2 cellular contexts compared by ENCODE assay signal in the genomic region with DNA sequence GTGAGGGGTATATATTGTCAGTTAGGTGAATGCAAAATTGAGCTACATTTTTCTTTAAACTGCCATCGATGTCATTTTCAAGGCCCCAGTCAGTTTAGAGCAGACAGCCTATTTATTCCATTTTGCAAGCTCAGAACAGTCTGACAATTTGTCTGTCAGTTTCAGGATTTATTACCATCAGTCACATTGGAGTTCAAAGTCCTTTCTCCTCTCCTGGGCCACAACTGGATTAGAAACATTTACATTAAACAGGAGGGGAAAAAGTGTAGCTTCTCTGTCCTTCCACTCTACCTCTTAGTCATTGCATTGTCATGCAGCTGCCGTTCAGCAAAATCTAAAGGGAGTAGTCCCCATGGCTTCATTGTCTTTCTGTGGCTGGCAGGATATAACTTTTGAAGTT.
A peak's percentile ranks its signal among the peaks of the same experiment; 100 is the strongest.
TF ChIP-seq lines count a peak whose summit lies in the region.

No MANE protein-coding gene starts in this region.

TF ChIP-seq in A549, 52 proteins besides CTCF, POLR2A, EP300 and RAD21:
- TF ChIP-seq BHLHE40 (IDR thresholded peaks at IDR 0.05; ENCODE audit: low read depth, low read length): no peak
- TF ChIP-seq HMGXB4 (CRISPR knock-in tag; IDR thresholded peaks at IDR 0.05; ENCODE audit: borderline replicate concordance): no peak
- no peak for TF ChIP-seq CHD2 (IDR thresholded peaks at IDR 0.05; ENCODE audit: low read length, partially characterized antibody)
- no peak for TF ChIP-seq HDAC2 (IDR thresholded peaks at IDR 0.05)
- no peak for TF ChIP-seq MAZ (IDR thresholded peaks at IDR 0.05; ENCODE audit: borderline replicate concordance, low read depth, low read length)
- TF ChIP-seq ZNF302 (CRISPR knock-in tag; IDR thresholded peaks at IDR 0.05): no peak
- TF ChIP-seq, protein P1, sequence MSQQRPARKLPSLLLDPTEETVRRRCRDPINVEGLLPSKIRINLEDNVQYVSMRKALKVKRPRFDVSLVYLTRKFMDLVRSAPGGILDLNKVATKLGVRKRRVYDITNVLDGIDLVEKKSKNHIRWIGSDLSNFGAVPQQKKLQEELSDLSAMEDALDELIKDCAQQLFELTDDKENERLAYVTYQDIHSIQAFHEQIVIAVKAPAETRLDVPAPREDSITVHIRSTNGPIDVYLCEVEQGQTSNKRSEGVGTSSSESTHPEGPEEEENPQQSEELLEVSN (IDR thresholded peaks at IDR 0.05; ENCODE audit: borderline replicate concordance, low read depth): no peak
- no peak for TF ChIP-seq SMC3 (IDR thresholded peaks at IDR 0.05)
- no peak for TF ChIP-seq KDM5A (IDR thresholded peaks at IDR 0.05)
- no peak for TF ChIP-seq GATA3 (IDR thresholded peaks at IDR 0.05; ENCODE audit: borderline replicate concordance)
- TF ChIP-seq TFCP2L1 (CRISPR knock-in tag; IDR thresholded peaks at IDR 0.05): no peak
- no peak for TF ChIP-seq BCL3 (IDR thresholded peaks at IDR 0.05)
- no peak for TF ChIP-seq MAFK (IDR thresholded peaks at IDR 0.05; ENCODE audit: partially characterized antibody)
- TF ChIP-seq CEBPB (IDR thresholded peaks at IDR 0.05): no peak
- TF ChIP-seq EHF (CRISPR knock-in tag; IDR thresholded peaks at IDR 0.05): no peak
- TF ChIP-seq, protein P2, sequence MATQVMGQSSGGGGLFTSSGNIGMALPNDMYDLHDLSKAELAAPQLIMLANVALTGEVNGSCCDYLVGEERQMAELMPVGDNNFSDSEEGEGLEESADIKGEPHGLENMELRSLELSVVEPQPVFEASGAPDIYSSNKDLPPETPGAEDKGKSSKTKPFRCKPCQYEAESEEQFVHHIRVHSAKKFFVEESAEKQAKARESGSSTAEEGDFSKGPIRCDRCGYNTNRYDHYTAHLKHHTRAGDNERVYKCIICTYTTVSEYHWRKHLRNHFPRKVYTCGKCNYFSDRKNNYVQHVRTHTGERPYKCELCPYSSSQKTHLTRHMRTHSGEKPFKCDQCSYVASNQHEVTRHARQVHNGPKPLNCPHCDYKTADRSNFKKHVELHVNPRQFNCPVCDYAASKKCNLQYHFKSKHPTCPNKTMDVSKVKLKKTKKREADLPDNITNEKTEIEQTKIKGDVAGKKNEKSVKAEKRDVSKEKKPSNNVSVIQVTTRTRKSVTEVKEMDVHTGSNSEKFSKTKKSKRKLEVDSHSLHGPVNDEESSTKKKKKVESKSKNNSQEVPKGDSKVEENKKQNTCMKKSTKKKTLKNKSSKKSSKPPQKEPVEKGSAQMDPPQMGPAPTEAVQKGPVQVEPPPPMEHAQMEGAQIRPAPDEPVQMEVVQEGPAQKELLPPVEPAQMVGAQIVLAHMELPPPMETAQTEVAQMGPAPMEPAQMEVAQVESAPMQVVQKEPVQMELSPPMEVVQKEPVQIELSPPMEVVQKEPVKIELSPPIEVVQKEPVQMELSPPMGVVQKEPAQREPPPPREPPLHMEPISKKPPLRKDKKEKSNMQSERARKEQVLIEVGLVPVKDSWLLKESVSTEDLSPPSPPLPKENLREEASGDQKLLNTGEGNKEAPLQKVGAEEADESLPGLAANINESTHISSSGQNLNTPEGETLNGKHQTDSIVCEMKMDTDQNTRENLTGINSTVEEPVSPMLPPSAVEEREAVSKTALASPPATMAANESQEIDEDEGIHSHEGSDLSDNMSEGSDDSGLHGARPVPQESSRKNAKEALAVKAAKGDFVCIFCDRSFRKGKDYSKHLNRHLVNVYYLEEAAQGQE (IDR thresholded peaks at IDR 0.05): no peak
- TF ChIP-seq FOSB (CRISPR knock-in tag; IDR thresholded peaks at IDR 0.05): no peak

TF ChIP-seq in neural cell, 6 proteins besides CTCF, POLR2A, EP300 and RAD21:
- TF ChIP-seq POLR2AphosphoS5 (IDR thresholded peaks at IDR 0.05): peak; percentile 67
- no peak for TF ChIP-seq SMC3 (conservative IDR thresholded peaks at IDR 0.05; ENCODE audit: poor library complexity)
